Comparison of ENCODE assay signal across 22 cellular contexts in genomic region chr2:170943596-170943995, GRCh38. TPM values are rescaled to one million over a fixed set of nuclear protein-coding genes. Genes with fewer than 3 reads are reported as not detected.
A peak's percentile ranks its signal among the peaks of the same experiment; 100 is the strongest.
DNase-seq lines count a peak whose midpoint lies in the region; ATAC-seq and TF ChIP-seq lines count a peak whose summit lies in the region.
"Had no signal": no experiment of that assay in that cellular context is flagged by ENCODE, and none has a peak within 500 bp of the region (broad histone marks: within the 10 kb centered on the region; RNA-seq: fewer than 3 reads in every experiment).

No MANE protein-coding gene starts in this region.

- H2BK5ac ChIP-seq in trophoblast cell (ENCODE audit: low read depth, low read length, poor library complexity), result no peak overlapping the region

- no peak overlapping the region for H2BK120ac ChIP-seq in trophoblast cell (ENCODE audit: insufficient read depth, low read length, poor library complexity)

- H3K79me2 ChIP-seq in PC-9 (ENCODE audit: low read depth) (peaks cover 100% of the 10 kb centered on the region), trophoblast cell (ENCODE audit: control insufficient read depth, insufficient read depth, low read length, poor library complexity) (peaks cover 10% of the 10 kb centered on the region)

- H3K4me3 ChIP-seq in PC-9 (no peak overlapping the region), choroid plexus epithelial cell (ENCODE audit: low read depth, low read length) (no peak overlapping the region), trophoblast cell (ENCODE audit: low read depth, low read length) (no peak overlapping the region)
- H3K4me3 ChIP-seq: A549; BLaER1 treated with 17β-estradiol and CSF1 and Interleukin-3, amounts not matched to agents 10 nM and 100 nM; GM23338 had no signal

- H4K91ac ChIP-seq in trophoblast cell (ENCODE audit: low read depth, low read length), result no peak overlapping the region

- H3K27me3 ChIP-seq in PC-9 (ENCODE audit: insufficient read depth, low read depth) (no peaks in the 10 kb centered on the region), trophoblast cell (ENCODE audit: insufficient read depth, low read length) (no peaks in the 10 kb centered on the region)
- H3K27me3 ChIP-seq: BE2C; BLaER1 treated with 17β-estradiol and CSF1 and Interleukin-3, amounts not matched to agents 10 nM and 100 nM had no signal

- H3K9me3 Mint-ChIP-seq in activated naive CD8-positive, alpha-beta T cell (ENCODE audit: low read depth), result no peaks in the 10 kb centered on the region
- H3K9me3 Mint-ChIP-seq in activated naive CD8-positive, alpha-beta T cell treated with anti-CD3 and anti-CD28 coated beads, Interleukin-2, amount 50 U/mL, for 24 hours, result no peaks in the 10 kb centered on the region
- H3K9me3 Mint-ChIP-seq in mesothelial cell of epicardium, result no peaks in the 10 kb centered on the region
- H3K9me3 Mint-ChIP-seq: CD14-positive monocyte; CD4-positive, alpha-beta T cell; CD8-positive, alpha-beta memory T cell; GM23338; H9 had no signal

- H3K9me2 ChIP-seq in PC-9 (ENCODE audit: insufficient read depth), result no peaks in the 10 kb centered on the region

- no CpG with 5 or more reads among the region's 6 CpGs for WGBS in trophoblast cell (ENCODE audit: extremely low coverage, insufficient coverage, insufficient read length)

- H4K20me1 ChIP-seq in PC-9 (ENCODE audit: insufficient read depth), result peaks cover 100% of the 10 kb centered on the region

- no peak overlapping the region for H3K23ac ChIP-seq in trophoblast cell (ENCODE audit: low read length)

- H3K36me3 ChIP-seq in PC-9 (ENCODE audit: low read depth) (peaks cover 49% of the 10 kb centered on the region), trophoblast cell (ENCODE audit: control insufficient read depth in 1 of 2, insufficient read depth in 2 of 2, low read length in 2 of 2) (peaks cover 0 to 5% of the 10 kb centered on the region in 2 experiments)
- H3K36me3 ChIP-seq: BE2C had no signal

- H4K12ac ChIP-seq in trophoblast cell (ENCODE audit: low read depth, low read length), result no peak overlapping the region

- H3K9me3 ChIP-seq in PC-9 (ENCODE audit: insufficient read depth, low read depth) (no peaks in the 10 kb centered on the region), trophoblast cell (ENCODE audit: insufficient read depth, low read depth, low read length) (no peaks in the 10 kb centered on the region)
- H3K9me3 ChIP-seq: A549, BE2C had no signal

- CTCF ChIA-PET in PC-9 (lab: Charles Lee), result no interaction called here

- intact Hi-C loops in PC-9 (cut with micrococcal nuclease; ENCODE audit: unreplicated experiment), result no loop called here
- intact Hi-C loops in sciatic nerve (cut with DNase I), result no loop called here

- no peak overlapping the region for H3K4me3 Mint-ChIP-seq in activated naive CD8-positive, alpha-beta T cell
- H3K4me3 Mint-ChIP-seq in activated naive CD8-positive, alpha-beta T cell treated with anti-CD3 and anti-CD28 coated beads, Interleukin-2, amount 50 U/mL, for 24 hours, result no peak overlapping the region
- no peak overlapping the region for H3K4me3 Mint-ChIP-seq in mesothelial cell of epicardium
- H3K4me3 Mint-ChIP-seq: CD14-positive monocyte; CD4-positive, alpha-beta T cell; GM23338; H9 had no signal

- peak overlapping the region; percentile 12 for H3K27ac Mint-ChIP-seq in activated naive CD8-positive, alpha-beta T cell
- no peak overlapping the region for H3K27ac Mint-ChIP-seq in activated naive CD8-positive, alpha-beta T cell treated with anti-CD3 and anti-CD28 coated beads, Interleukin-2, amount 50 U/mL, for 24 hours
- H3K27ac Mint-ChIP-seq in mesothelial cell of epicardium, result no peak overlapping the region
- H3K27ac Mint-ChIP-seq: CD14-positive monocyte; CD4-positive, alpha-beta T cell; CD8-positive, alpha-beta memory T cell; GM23338 had no signal

- H3K4me1 ChIP-seq in PC-9 (replicated peaks; ENCODE audit: insufficient read depth) (no peaks in the 10 kb centered on the region), trophoblast cell (ENCODE audit: control insufficient read depth in 1 of 2, insufficient read depth in 2 of 2, low read length in 2 of 2) (no peaks in the 10 kb centered on the region)
- H3K4me1 ChIP-seq: A549, BE2C had no signal

- ATAC-seq in activated naive CD8-positive, alpha-beta T cell treated with anti-CD3 and anti-CD28 coated beads, Interleukin-2, amount 50 U/mL, for 24 hours, result no peak
- ATAC-seq in sciatic nerve, result no peak
- ATAC-seq: A549, GM23338, HCT116 had no signal

- H3K18ac ChIP-seq in trophoblast cell (ENCODE audit: low read length), result no peak overlapping the region

- H3K27ac ChIP-seq in PC-9 (no peak overlapping the region), trophoblast cell (ENCODE audit: low read depth, low read length) (no peak overlapping the region)
- H3K27ac ChIP-seq: A549; BLaER1 treated with 17β-estradiol and CSF1 and Interleukin-3, amounts not matched to agents 10 nM and 100 nM had no signal

- H3K27me3 Mint-ChIP-seq in activated naive CD8-positive, alpha-beta T cell, result no peaks in the 10 kb centered on the region
- no peaks in the 10 kb centered on the region for H3K27me3 Mint-ChIP-seq in activated naive CD8-positive, alpha-beta T cell treated with anti-CD3 and anti-CD28 coated beads, Interleukin-2, amount 50 U/mL, for 24 hours
- H3K27me3 Mint-ChIP-seq in mesothelial cell of epicardium (ENCODE audit: low read depth), result no peaks in the 10 kb centered on the region
- H3K27me3 Mint-ChIP-seq: CD4-positive, alpha-beta T cell; CD8-positive, alpha-beta memory T cell had no signal

- peaks cover 76% of the 10 kb centered on the region for H3K4me1 Mint-ChIP-seq in activated naive CD8-positive, alpha-beta T cell (ENCODE audit: low read depth)
- peaks cover 59% of the 10 kb centered on the region for H3K4me1 Mint-ChIP-seq in activated naive CD8-positive, alpha-beta T cell treated with anti-CD3 and anti-CD28 coated beads, Interleukin-2, amount 50 U/mL, for 24 hours
- peaks cover 6% of the 10 kb centered on the region for H3K4me1 Mint-ChIP-seq in mesothelial cell of epicardium

- TF ChIP-seq CTCF in PC-9 (conservative IDR thresholded peaks at IDR 0.05) (no peak), choroid plexus epithelial cell (conservative IDR thresholded peaks at IDR 0.05; ENCODE audit: low read depth, low read length) (no peak), mesothelial cell of epicardium (IDR thresholded peaks at IDR 0.05; ENCODE audit: unreplicated experiment) (no peak)

- H2AK5ac ChIP-seq in trophoblast cell (ENCODE audit: low read length), result no peak overlapping the region

- peak overlapping the region; percentile 83 for H3K4ac ChIP-seq in trophoblast cell (ENCODE audit: low read depth, low read length)

- peaks cover 42% of the 10 kb centered on the region for H3F3A ChIP-seq in PC-9 (ENCODE audit: insufficient read depth, low read depth)

- POLR2A ChIA-PET in PC-9 (lab: Charles Lee; ENCODE audit: unreplicated experiment), result interaction anchor here (0.5 kb wide), 1 partner anchor 11 kb away, joined by 14 read pairs; no protein-coding TSS in a partner anchor

- H2AFZ ChIP-seq in PC-9 (no peak overlapping the region), trophoblast cell (ENCODE audit: insufficient read depth, low read length, poor library complexity) (no peak overlapping the region)
- H2AFZ ChIP-seq: GM23338 had no signal

- no peak overlapping the region for H3K14ac ChIP-seq in trophoblast cell (ENCODE audit: low read length)

- H2BK12ac ChIP-seq in trophoblast cell (ENCODE audit: low read length), result no peak overlapping the region

- no peaks in the 10 kb centered on the region for H3K36me3 Mint-ChIP-seq in activated naive CD8-positive, alpha-beta T cell
- peaks cover 10% of the 10 kb centered on the region for H3K36me3 Mint-ChIP-seq in activated naive CD8-positive, alpha-beta T cell treated with anti-CD3 and anti-CD28 coated beads, Interleukin-2, amount 50 U/mL, for 24 hours (ENCODE audit: low read depth)
- peaks cover 11% of the 10 kb centered on the region for H3K36me3 Mint-ChIP-seq in mesothelial cell of epicardium

- H3K9ac ChIP-seq in trophoblast cell (ENCODE audit: low read length), result no peak overlapping the region
- H3K9ac ChIP-seq: BLaER1 treated with 17β-estradiol and CSF1 and Interleukin-3, amounts not matched to agents 10 nM and 100 nM had no signal

- H3K79me1 ChIP-seq in trophoblast cell (ENCODE audit: low read length), result no peaks in the 10 kb centered on the region

- TSS peak; percentile 1 for BruUV-seq in PC-9 (replicated peaks; lab: Mats Ljungman, UMichigan)

- H3K4me2 ChIP-seq in PC-9 (no peak overlapping the region), trophoblast cell (ENCODE audit: low read length) (no peak overlapping the region)
- H3K4me2 ChIP-seq: A549; BLaER1 treated with 17β-estradiol and CSF1 and Interleukin-3, amounts not matched to agents 10 nM and 100 nM; GM23338 had no signal

- no peak for DNase-seq in activated naive CD8-positive, alpha-beta T cell treated with anti-CD3 and anti-CD28 coated beads, Interleukin-2, amount 50 U/mL, for 24 hours
- DNase-seq in PC-9, result no peak
- peak; percentile 50 for DNase-seq in choroid plexus epithelial cell (ENCODE audit: low read depth)
- DNase-seq in trophoblast cell, result peak; percentile 22 to 58
- no peak for DNase-seq in mesothelial cell of epicardium (ENCODE audit: low spot score in 2 of 2, unreplicated experiment in 2 of 2)
- no peak for DNase-seq in sciatic nerve (ENCODE audit: low spot score)
- DNase-seq: 8988T; ACHN; AML-193; BE2C; CD4-positive, alpha-beta T cell; CD8-positive, alpha-beta memory T cell; DMS 273 treated with DMSO at 0.1 percent for 48 hours; DMS79; GF-D8; H9 had no signal

- H4K8ac ChIP-seq in trophoblast cell (ENCODE audit: low read depth, low read length), result no peak overlapping the region

RNA-seq across cellular contexts. Expression of gene GORASP2, which starts 14.5 kb away (rescaled TPM):
- 74.7 and 110 TPM in 2 replicates for total RNA-seq in PC-9 (2021)
- 158 and 169 TPM in 2 replicates for polyA plus RNA-seq in trophoblast cell (2013)
- 85.5 to 91.1 TPM (median 86.8 TPM) in 3 replicates for total RNA-seq in mesothelial cell of epicardium
- total RNA-seq in sciatic nerve, result 63.1 TPM

Comparison
In these comparisons a context has a peak if more than half of its experiments do, and no peak if none do; other contexts are left out.
1. DNase-seq: peak in choroid plexus epithelial cell (single experiment) and trophoblast cell (2 of 2); none in activated naive CD8-positive, alpha-beta T cell treated with anti-CD3 and anti-CD28 coated beads, Interleukin-2, amount 50 U/mL, for 24 hours (single experiment), PC-9 (0 of 2), mesothelial cell of epicardium (0 of 2) and sciatic nerve (single experiment).